ENCODE assay signal across 18 cellular contexts in the genomic region with DNA sequence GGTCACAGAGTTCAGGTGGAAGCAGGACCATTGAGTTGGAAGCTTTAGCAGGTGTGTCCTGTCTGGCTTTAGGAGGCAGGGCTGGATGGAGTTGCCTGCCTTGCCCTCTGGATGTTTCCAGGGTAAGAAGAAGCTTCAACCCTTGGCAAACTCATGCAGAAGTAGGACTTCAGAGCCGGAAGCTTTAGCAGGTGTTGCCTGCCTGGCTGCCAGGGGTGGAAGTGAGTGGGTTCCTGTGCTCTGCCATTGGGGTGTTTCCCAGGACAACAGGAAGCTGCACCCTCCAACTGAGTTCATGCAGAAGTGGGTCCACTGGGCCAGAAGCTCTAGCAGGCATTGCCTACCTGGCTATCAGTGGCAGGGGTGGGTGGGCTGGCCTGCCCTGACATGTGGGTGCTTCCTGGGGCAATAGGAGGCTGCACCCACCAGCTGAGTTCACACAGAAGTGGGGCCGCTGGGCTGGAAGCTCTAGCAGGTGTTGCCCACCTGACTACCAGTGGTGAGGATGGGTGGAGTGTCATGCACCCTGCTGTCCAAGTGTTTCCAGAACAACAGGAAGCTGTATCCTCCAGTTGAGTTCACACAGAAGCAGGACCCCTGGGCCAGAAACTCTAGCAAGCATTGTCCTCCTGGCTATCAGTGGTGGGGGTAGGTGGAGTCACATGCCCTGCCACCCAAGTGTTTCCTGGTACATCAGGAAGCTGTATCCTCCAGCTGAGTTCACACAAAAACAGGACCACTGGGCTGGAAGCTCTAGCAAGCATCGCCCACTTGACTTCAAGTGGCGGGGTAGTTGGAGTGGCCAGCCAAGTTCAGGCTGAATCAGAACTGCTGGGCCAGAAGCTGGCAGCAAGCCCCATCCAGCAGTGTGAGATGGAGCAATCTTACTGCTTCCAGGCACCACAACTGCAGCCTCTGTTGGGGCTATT. TPM values are rescaled to one million over a fixed set of nuclear protein-coding genes. Genes with fewer than 3 reads are reported as not detected.
DNase-seq lines count a peak whose midpoint lies in the region; ATAC-seq and TF ChIP-seq lines count a peak whose summit lies in the region.
"Had no signal": no experiment of that assay in that cellular context is flagged by ENCODE, and none has a peak within 500 bp of the region (broad histone marks: within the 10 kb centered on the region; RNA-seq: fewer than 3 reads in every experiment).

No MANE protein-coding gene starts in this region.

- H3K9me3 ChIP-seq in right atrium auricular region = no peaks in the 10 kb centered on the region
- H3K9me3 ChIP-seq: A549, HAP-1 had no signal

- no peak overlapping the region for H3K27ac ChIP-seq in right atrium auricular region
- H3K27ac ChIP-seq: A549 had no signal

- peaks cover 0 to 12% of the 10 kb centered on the region in 2 donors for H3K4me1 ChIP-seq in right atrium auricular region
- H3K4me1 ChIP-seq: A549, HAP-1 had no signal

- no peak overlapping the region for H3K4me3 Mint-ChIP-seq in chondrocyte (ENCODE audit: unreplicated experiment)
- H3K4me3 Mint-ChIP-seq: activated CD8-positive, alpha-beta T cell treated with anti-CD3 and anti-CD28 coated beads for 36 hours; stimulated activated effector memory CD8-positive, alpha-beta T cell treated with anti-CD3 and anti-CD28 coated beads, Interleukin-12 subunit alpha, Interleukin-12 subunit beta, amount 100 ng/mL, for 72 hours had no signal

- H3K27me3 ChIP-seq in right atrium auricular region = no peaks in the 10 kb centered on the region

- intact Hi-C loops in Right ventricle myocardium inferior (cut with DNase I) = no loop called here

- peaks cover 10% of the 10 kb centered on the region for H3K4me1 Mint-ChIP-seq in chondrocyte (ENCODE audit: low read depth)

- H3K27me3 Mint-ChIP-seq in chondrocyte (ENCODE audit: low read depth) = no peaks in the 10 kb centered on the region
- H3K27me3 Mint-ChIP-seq: activated CD8-positive, alpha-beta T cell treated with anti-CD3 and anti-CD28 coated beads for 36 hours had no signal

- no peak for DNase-seq in Right ventricle myocardium inferior (ENCODE audit: missing footprints)
- no peak for DNase-seq in right atrium auricular region (ENCODE audit: low spot score)
- peak; percentile 61 for DNase-seq in chondrocyte (ENCODE audit: low spot score)
- DNase-seq in iris pigment epithelial cell (ENCODE audit: low read depth) = peak; percentile 71
- DNase-seq in ureter (ENCODE audit: low spot score) = peak; percentile 41
- no peak for DNase-seq in HK-2 (ENCODE audit: unreplicated experiment)
- DNase-seq in SK-N-DZ (ENCODE audit: low spot score) = no peak
- DNase-seq: activated CD8-positive, alpha-beta T cell treated with anti-CD3 and anti-CD28 coated beads for 36 hours; NCI-H1105; NCI-H524; PC-3 had no signal

- ATAC-seq in Right ventricle myocardium inferior (peak; percentile 23), HG03095 (IDR thresholded peaks at IDR 0.05; ENCODE audit: unreplicated experiment) (no peak)
- ATAC-seq: A549; activated CD8-positive, alpha-beta T cell treated with anti-CD3 and anti-CD28 coated beads for 36 hours; GM12878; HepG2; PC-3; stimulated activated effector memory CD8-positive, alpha-beta T cell treated with anti-CD3 and anti-CD28 coated beads, Interleukin-12 subunit alpha, Interleukin-12 subunit beta, amount 100 ng/mL, for 72 hours had no signal

- TF ChIP-seq CTCF in right atrium auricular region (IDR thresholded peaks at IDR 0.05) = no peak
- no peak for TF ChIP-seq CTCF in chondrocyte (IDR thresholded peaks at IDR 0.05)

- no peak overlapping the region for H3K27ac Mint-ChIP-seq in chondrocyte (ENCODE audit: unreplicated experiment)
- H3K27ac Mint-ChIP-seq: activated CD8-positive, alpha-beta T cell treated with anti-CD3 and anti-CD28 coated beads for 36 hours; stimulated activated effector memory CD8-positive, alpha-beta T cell treated with anti-CD3 and anti-CD28 coated beads, Interleukin-12 subunit alpha, Interleukin-12 subunit beta, amount 100 ng/mL, for 72 hours had no signal

- H3K36me3 Mint-ChIP-seq in chondrocyte (ENCODE audit: low read depth) = peaks cover 8% of the 10 kb centered on the region
- H3K36me3 Mint-ChIP-seq: stimulated activated effector memory CD8-positive, alpha-beta T cell treated with anti-CD3 and anti-CD28 coated beads, Interleukin-12 subunit alpha, Interleukin-12 subunit beta, amount 100 ng/mL, for 72 hours had no signal

- no peak overlapping the region for H3K4me3 ChIP-seq in right atrium auricular region
- H3K4me3 ChIP-seq: A549, GM12878, HAP-1, smooth muscle cell had no signal

- H3K36me3 ChIP-seq in right atrium auricular region = no peaks in the 10 kb centered on the region
- H3K36me3 ChIP-seq: HAP-1 had no signal

- no peaks in the 10 kb centered on the region for H3K9me3 Mint-ChIP-seq in chondrocyte (ENCODE audit: low read depth)
- H3K9me3 Mint-ChIP-seq: activated CD8-positive, alpha-beta T cell treated with anti-CD3 and anti-CD28 coated beads for 36 hours; stimulated activated effector memory CD8-positive, alpha-beta T cell treated with anti-CD3 and anti-CD28 coated beads, Interleukin-12 subunit alpha, Interleukin-12 subunit beta, amount 100 ng/mL, for 72 hours had no signal

RNA-seq across cellular contexts. Expression of gene LOX, which starts 24.6 kb away (rescaled TPM):
- total RNA-seq in Right ventricle myocardium inferior (5.0 TPM), right atrium auricular region (10 to 100 TPM; 10.1 to 11.6 TPM), chondrocyte (320 to 615 TPM (median 611 TPM) in 3 replicates), ureter (6.5 TPM)
- polyA plus RNA-seq in SK-N-DZ (2014; cell fraction: cytosol; rRNA removed) = 1.3 and 2.1 TPM in 2 replicates
- 1.4 and 1.7 TPM in 2 replicates for polyA plus RNA-seq in SK-N-DZ (2014; cell fraction: nucleus; rRNA removed)
- total RNA-seq: activated CD8-positive, alpha-beta T cell treated with anti-CD3 and anti-CD28 coated beads for 36 hours had no signal

Comparison
In these comparisons a context has a peak if more than half of its experiments do, and no peak if none do; other contexts are left out.
1. DNase-seq: peak in chondrocyte (single experiment), iris pigment epithelial cell (single experiment) and ureter (single experiment); none in Right ventricle myocardium inferior (single experiment), right atrium auricular region (single experiment), HK-2 (single experiment) and SK-N-DZ (single experiment).
2. RNA of gene LOX, which starts 24.6 kb away (total RNA-seq): 320 to 615 TPM in chondrocyte; 10.1 to 11.6 TPM in right atrium auricular region, 6.5 TPM in ureter (single experiment) and 5.0 TPM in Right ventricle myocardium inferior (single experiment); every median in the first group is over 10 times any median in the second.